In the genomic region with DNA sequence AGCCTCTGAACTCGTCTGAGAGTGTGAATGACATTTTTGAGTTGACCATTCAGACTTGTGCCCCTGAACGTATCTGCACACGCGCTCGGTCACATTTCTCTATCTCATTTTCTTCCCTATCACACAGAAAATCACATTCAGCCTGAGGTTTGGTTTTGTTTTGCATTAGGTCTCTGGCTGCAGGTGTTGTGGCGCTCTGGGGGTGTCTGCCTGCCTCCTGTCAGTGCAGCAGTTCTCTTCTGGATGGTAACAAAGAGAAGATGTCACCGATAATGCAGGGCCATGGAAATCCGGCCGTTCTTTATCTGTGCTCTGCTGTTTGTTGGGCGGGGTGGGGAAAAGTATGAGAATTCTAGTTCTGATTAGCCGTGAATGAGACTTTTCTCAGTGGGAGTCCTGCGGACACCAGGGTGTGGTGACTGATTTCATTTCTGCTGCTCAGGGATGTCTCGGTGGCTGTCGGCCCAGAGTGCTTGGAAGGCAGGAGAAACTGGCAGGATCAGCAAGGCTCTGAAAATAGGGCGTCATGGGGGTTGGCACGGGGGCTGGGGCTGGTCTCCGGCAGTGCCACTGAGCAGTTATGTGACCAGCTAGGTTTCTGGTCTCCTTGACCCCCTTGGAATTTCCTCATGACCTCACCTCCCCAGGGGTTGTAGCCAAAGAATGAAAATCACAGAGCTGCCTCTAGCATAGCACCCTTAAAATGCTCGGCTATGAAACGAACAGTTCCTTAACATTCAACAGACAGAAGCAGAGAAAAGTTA, we compare ENCODE assay signal across 9 cellular contexts. TPM values are rescaled to one million over a fixed set of nuclear protein-coding genes. Genes with fewer than 3 reads are reported as not detected.
DNase-seq lines count a peak whose midpoint lies in the region; ATAC-seq and TF ChIP-seq lines count a peak whose summit lies in the region.
"Had no signal": no experiment of that assay in that cellular context is flagged by ENCODE, and none has a peak within 500 bp of the region (broad histone marks: within the 10 kb centered on the region; RNA-seq: fewer than 3 reads in every experiment).

No MANE protein-coding gene starts in this region.

- intact Hi-C loops in MCF 10A (cut with micrococcal nuclease): no loop called here
- intact Hi-C loops in natural killer cell (cut with micrococcal nuclease): no loop called here

- H2AFZ ChIP-seq in fibroblast of lung (ENCODE audit: low read length): no peak overlapping the region

- DNase-seq in T47D (ENCODE audit: low read depth in 1 of 2, low spot score in 1 of 2): peak; percentile 24 to 40
- no peak for DNase-seq in MCF 10A (ENCODE audit: unreplicated experiment)
- peak; percentile 42 to 74 for DNase-seq in fibroblast of lung (ENCODE audit: low read depth in 2 of 2)
- no peak for DNase-seq in natural killer cell
- no peak for DNase-seq in SHP77 treated with DMSO at 0.1 percent for 48 hours (lab: John Stamatoyannopoulos, UW)

- peaks cover 14% of the 10 kb centered on the region for H3K4me1 Mint-ChIP-seq in MCF 10A (ENCODE audit: insufficient read depth, unreplicated experiment)
- H3K4me1 Mint-ChIP-seq in stimulated activated memory B cell treated with anti-CD40 and anti-IgM and Interleukin-4, amounts not matched to agents 10 μg/mL and 1 μg/mL and 100 μg/mL, for 72 hours: no peaks in the 10 kb centered on the region
- no peaks in the 10 kb centered on the region for H3K4me1 Mint-ChIP-seq in natural killer cell

- POLR2A ChIA-PET in MCF 10A (lab: Yijun Ruan, JAX): no interaction called here

- H3K4me3 Mint-ChIP-seq in MCF 10A (ENCODE audit: unreplicated experiment): no peak overlapping the region
- no peak overlapping the region for H3K4me3 Mint-ChIP-seq in stimulated activated memory B cell treated with anti-CD40 and anti-IgM and Interleukin-4, amounts not matched to agents 10 μg/mL and 1 μg/mL and 100 μg/mL, for 72 hours
- H3K4me3 Mint-ChIP-seq in natural killer cell: no peak overlapping the region

- H3K9ac ChIP-seq in fibroblast of lung (ENCODE audit: insufficient read depth, low read length): peak overlapping the region; percentile 58
- H3K9ac ChIP-seq in muscle layer of colon (ENCODE audit: low read length): peak overlapping the region; percentile 49

- H3K36me3 ChIP-seq in fibroblast of lung (ENCODE audit: control insufficient read depth, insufficient read depth, low read length) (no peaks in the 10 kb centered on the region), muscle layer of colon (ENCODE audit: insufficient read depth, low read length) (no peaks in the 10 kb centered on the region)

- H3K36me3 Mint-ChIP-seq in MCF 10A (ENCODE audit: insufficient read depth, unreplicated experiment) (no peaks in the 10 kb centered on the region), natural killer cell (no peaks in the 10 kb centered on the region)
- H3K36me3 Mint-ChIP-seq in stimulated activated memory B cell treated with anti-CD40 and anti-IgM and Interleukin-4, amounts not matched to agents 10 μg/mL and 1 μg/mL and 100 μg/mL, for 72 hours: no peaks in the 10 kb centered on the region

- no peaks in the 10 kb centered on the region for H4K20me1 ChIP-seq in fibroblast of lung (ENCODE audit: control insufficient read depth, extremely low read depth, insufficient read depth, low read length)

- peak overlapping the region; percentile 80 for H3K4me2 ChIP-seq in fibroblast of lung (ENCODE audit: extremely low read depth, insufficient read depth, low read length)

- H3K4me3 ChIP-seq in fibroblast of lung (replicated peaks in 1 of 4; ENCODE audit: control extremely low read depth in 1 of 4, insufficient read depth in 1 of 4, low read depth in 3 of 4, low read length in 4 of 4) (peak overlapping the region; percentile 9 to 14 (median 10)), muscle layer of colon (ENCODE audit: low read depth in 1 of 2, low read length in 2 of 2) (peak overlapping the region; percentile 7 to 44)

- in situ Hi-C loops in T47D (cut with HindIII; ENCODE audit: low pct_unique_long_range_greater_than_20kb, low sequenced_read_pairs): no loop called here

- H3K4me1 ChIP-seq in fibroblast of lung (ENCODE audit: control insufficient read depth, extremely low read depth, insufficient read depth, low read length) (peaks cover 29% of the 10 kb centered on the region), muscle layer of colon (ENCODE audit: insufficient read depth, low read length) (peaks cover 42% of the 10 kb centered on the region)

- CTCF ChIA-PET in MCF 10A (lab: Yijun Ruan, JAX): no interaction called here

- H3K27me3 ChIP-seq in fibroblast of lung (ENCODE audit: control insufficient read depth, insufficient read depth, low read length) (no peaks in the 10 kb centered on the region), muscle layer of colon (ENCODE audit: control insufficient read depth in 1 of 2, insufficient read depth in 2 of 2, low read length in 2 of 2) (no peaks in the 10 kb centered on the region)

- no peak for ATAC-seq in stimulated activated memory B cell treated with anti-CD40 and anti-IgM and Interleukin-4, amounts not matched to agents 10 μg/mL and 1 μg/mL and 100 μg/mL, for 72 hours
- ATAC-seq in natural killer cell (no peak), GM19397 (IDR thresholded peaks at IDR 0.05; ENCODE audit: unreplicated experiment) (no peak)

- no peaks in the 10 kb centered on the region for H3K27me3 Mint-ChIP-seq in MCF 10A (ENCODE audit: insufficient read depth, unreplicated experiment)
- peaks cover 24% of the 10 kb centered on the region for H3K27me3 Mint-ChIP-seq in stimulated activated memory B cell treated with anti-CD40 and anti-IgM and Interleukin-4, amounts not matched to agents 10 μg/mL and 1 μg/mL and 100 μg/mL, for 72 hours
- peaks cover 4 to 8% of the 10 kb centered on the region in 2 donors for H3K27me3 Mint-ChIP-seq in natural killer cell (ENCODE audit: low read depth in 2 of 2)

- peaks cover 63% of the 10 kb centered on the region for H3K79me2 ChIP-seq in fibroblast of lung (ENCODE audit: control insufficient read depth, insufficient read depth, low read length)

- BruUV-seq in MCF 10A (replicated peaks; lab: Mats Ljungman, UMichigan): no TSS peak

- H3K9me3 Mint-ChIP-seq in MCF 10A (ENCODE audit: unreplicated experiment) (no peaks in the 10 kb centered on the region), natural killer cell (no peaks in the 10 kb centered on the region)
- no peaks in the 10 kb centered on the region for H3K9me3 Mint-ChIP-seq in stimulated activated memory B cell treated with anti-CD40 and anti-IgM and Interleukin-4, amounts not matched to agents 10 μg/mL and 1 μg/mL and 100 μg/mL, for 72 hours

- H3K9me3 ChIP-seq in fibroblast of lung (ENCODE audit: control insufficient read depth, insufficient read depth, low read depth, low read length): no peaks in the 10 kb centered on the region
- no peaks in the 10 kb centered on the region for H3K9me3 ChIP-seq in muscle layer of colon (ENCODE audit: low read length)

- H3K27ac ChIP-seq in fibroblast of lung (ENCODE audit: insufficient read depth, low read length) (peak overlapping the region; percentile 79), muscle layer of colon (ENCODE audit: low read depth, low read length) (peak overlapping the region; percentile 71)
- H3K27ac ChIP-seq: 22Rv1 had no signal

- H3K27ac Mint-ChIP-seq in MCF 10A (ENCODE audit: low read depth, unreplicated experiment): no peak overlapping the region
- H3K27ac Mint-ChIP-seq in stimulated activated memory B cell treated with anti-CD40 and anti-IgM and Interleukin-4, amounts not matched to agents 10 μg/mL and 1 μg/mL and 100 μg/mL, for 72 hours: no peak overlapping the region
- H3K27ac Mint-ChIP-seq in natural killer cell: no peak overlapping the region

- TF ChIP-seq CTCF in MCF 10A (IDR thresholded peaks at IDR 0.05; ENCODE audit: unreplicated experiment) (no peak), fibroblast of lung (conservative IDR thresholded peaks at IDR 0.05 in 1 of 2, IDR thresholded peaks at IDR 0.05 in 1 of 2; ENCODE audit: low read depth in 1 of 2, low read length in 2 of 2) (no peak), natural killer cell (IDR thresholded peaks at IDR 0.05) (no peak)

RNA-seq across cellular contexts. Expression of a gene that starts 5.1 kb away (rescaled TPM):
- total RNA-seq in MCF 10A (2022) (not detected in 2 replicates), fibroblast of lung (not detected in 2 replicates), natural killer cell (not detected)
- polyA plus RNA-seq in fibroblast of lung: not detected in 2 replicates
- not detected in 2 replicates for polyA plus RNA-seq in fibroblast of lung (2012)
- polyA minus RNA-seq in fibroblast of lung (ENCODE audit: low replicate concordance): not detected in 2 replicates

RNA-seq across cellular contexts. Expression of a gene that starts 29.1 kb away (rescaled TPM):
- total RNA-seq in MCF 10A (2022): 20.7 and 30.1 TPM in 2 replicates
- 21.6 and 50.9 TPM in 2 replicates for total RNA-seq in fibroblast of lung
- 114 and 199 TPM in 2 replicates for polyA plus RNA-seq in fibroblast of lung
- polyA plus RNA-seq in fibroblast of lung (2012): 127 and 245 TPM in 2 replicates
- polyA minus RNA-seq in fibroblast of lung (ENCODE audit: low replicate concordance): 98.0 and 174 TPM in 2 replicates
- total RNA-seq in natural killer cell: 1 to 10 TPM in 2 of 3 donors, under 1 TPM in 1; 0.71 to 1.2 (median 1.1) TPM

Comparison
In these comparisons a context has a peak if more than half of its experiments do, and no peak if none do; other contexts are left out.
1. DNase-seq: peak in T47D (2 of 2) and fibroblast of lung (2 of 2); none in MCF 10A (single experiment), natural killer cell (single experiment) and SHP77 treated with DMSO at 0.1 percent for 48 hours (single experiment).
2. RNA of a gene that starts 29.1 kb away (total RNA-seq): 21.6 to 50.9 TPM in fibroblast of lung and 20.7 to 30.1 TPM in MCF 10A; 0.71 to 1.2 TPM in natural killer cell; every median in the first group is over 10 times any median in the second.